In the genomic region with DNA sequence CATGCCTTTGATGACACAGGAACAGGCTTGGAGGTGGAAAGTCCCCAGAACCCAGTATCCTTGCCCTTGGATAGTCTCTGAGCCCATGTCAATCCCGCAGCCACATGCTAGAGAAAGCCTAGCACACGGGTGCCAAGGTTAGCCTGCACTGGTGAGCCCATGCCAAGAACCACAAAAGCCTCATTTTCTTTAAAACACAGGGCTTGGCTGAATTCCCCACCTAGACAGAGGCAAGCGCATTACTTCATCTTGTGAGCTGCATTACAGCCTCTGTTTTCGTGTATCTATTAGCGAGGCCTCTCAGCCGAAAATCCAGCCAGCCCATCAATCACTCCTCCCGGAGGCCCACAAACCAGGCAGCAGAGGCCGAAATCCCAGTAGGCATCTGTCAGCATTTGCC, we compare ENCODE assay signal across 22 cellular contexts.
DNase-seq lines count a peak whose midpoint lies in the region; ATAC-seq and TF ChIP-seq lines count a peak whose summit lies in the region.
"Had no signal": no experiment of that assay in that cellular context is flagged by ENCODE, and none has a peak within 500 bp of the region (broad histone marks: within the 10 kb centered on the region; RNA-seq: fewer than 3 reads in every experiment).

No MANE protein-coding gene starts in this region.

- H3K36me3 ChIP-seq in mesenchymal stem cell (ENCODE audit: control insufficient read depth in 1 of 2, insufficient read depth in 2 of 2, low read depth in 1 of 2, low read length in 2 of 2) (no peaks in the 10 kb centered on the region), vagina (no peaks in the 10 kb centered on the region), thyroid gland (no peaks in the 10 kb centered on the region)
- H3K36me3 ChIP-seq: adrenal gland, lower lobe of right lung, prostate gland, spleen, transverse colon had no signal

- H3K27ac ChIP-seq in mesenchymal stem cell (ENCODE audit: low read length, poor library complexity, severe bottlenecking) (no peak overlapping the region), vagina (peak overlapping the region; percentile 27), thyroid gland (no peak overlapping the region)
- H3K27ac ChIP-seq: adrenal gland, lower lobe of right lung, prostate gland, transverse colon had no signal

- no peak for DNase-seq in Right ventricle myocardium inferior (ENCODE audit: missing footprints)
- no peak for DNase-seq in cardiac septum (ENCODE audit: low spot score)
- DNase-seq in fibroblast of the aortic adventitia (ENCODE audit: low read depth) = peak; percentile 35
- DNase-seq in mesenchymal stem cell = no peak
- DNase-seq in vagina (ENCODE audit: extremely low spot score in 2 of 2) = no peak
- no peak for DNase-seq in activated T-cell treated with anti-CD3 and anti-CD28 coated beads for 4 hours
- no peak for DNase-seq in thyroid gland
- DNase-seq: activated CD4-positive, alpha-beta T cell treated with anti-CD3 and anti-CD28 coated beads for 36 hours; activated CD8-positive, alpha-beta memory T cell treated with anti-CD3 and anti-CD28 coated beads, Interleukin-2, amount 10 ng/mL, durations not matched to agents 7 days and 5 days; activated effector memory CD4-positive, alpha-beta T cell treated with anti-CD3 and anti-CD28 coated beads, Interleukin-2, amount 50 U/mL, for 16 hours; CD4-positive, CD25-positive, alpha-beta regulatory T cell; DMS53; lower lobe of right lung; naive thymus-derived CD4-positive, alpha-beta T cell; NCI-H226; NK-92 treated with Interleukin-12 subunit alpha and Interleukin-12 subunit beta, amount 100 ng/mL, for 24 hours; spleen; SW 1271; transverse colon had no signal

- intact Hi-C loops in Right ventricle myocardium inferior (cut with DNase I) = no loop called here
- intact Hi-C loops in cardiac septum (cut with DNase I) = no loop called here
- intact Hi-C loops in vagina (cut with DNase I) = no loop called here
- intact Hi-C loops in thyroid gland (cut with DNase I) = no loop called here

- H3K18ac ChIP-seq in mesenchymal stem cell (ENCODE audit: low read depth in 1 of 2, low read length in 2 of 2) = no peak overlapping the region

- no peak overlapping the region for H2BK120ac ChIP-seq in mesenchymal stem cell (ENCODE audit: low read depth, low read length)

- no peak for TF ChIP-seq CTCF in fibroblast of the aortic adventitia (IDR thresholded peaks at IDR 0.05; ENCODE audit: insufficient read depth, low read length)
- TF ChIP-seq CTCF in vagina (IDR thresholded peaks at IDR 0.05) = no peak
- no peak for TF ChIP-seq CTCF in thyroid gland (IDR thresholded peaks at IDR 0.05)

- no peak overlapping the region for H3K4me3 ChIP-seq in fibroblast of the aortic adventitia (ENCODE audit: low read depth, low read length)
- peak overlapping the region in 1 of 2 experiments; percentile 19 for H3K4me3 ChIP-seq in mesenchymal stem cell (ENCODE audit: insufficient read depth in 1 of 2, low read depth in 1 of 2, low read length in 2 of 2)
- H3K4me3 ChIP-seq in vagina = no peak overlapping the region
- no peak overlapping the region for H3K4me3 ChIP-seq in thyroid gland (replicated peaks in 1 of 3)
- H3K4me3 ChIP-seq: adrenal gland, lower lobe of right lung, prostate gland, spleen, transverse colon had no signal

- 64% methylated on average over 8 of the region's 8 CpGs for WGBS in mesenchymal stem cell
- 70 to 78% methylated on average over 8 of the region's 8 CpGs for WGBS in thyroid gland, 2 donors

- peak; percentile 71 for ATAC-seq in Right ventricle myocardium inferior
- no peak for ATAC-seq in HG03045 (IDR thresholded peaks at IDR 0.05; ENCODE audit: unreplicated experiment)
- ATAC-seq: activated CD4-positive, alpha-beta T cell treated with anti-CD3 and anti-CD28 coated beads for 36 hours; activated CD8-positive, alpha-beta memory T cell treated with anti-CD3 and anti-CD28 coated beads, Interleukin-2, amount 10 ng/mL, durations not matched to agents 7 days and 5 days; lower lobe of right lung; naive thymus-derived CD4-positive, alpha-beta T cell had no signal

- H3K23ac ChIP-seq in mesenchymal stem cell (ENCODE audit: low read length in 2 of 2) = no peak overlapping the region

- H4K8ac ChIP-seq in mesenchymal stem cell (ENCODE audit: low read length) = no peak overlapping the region

- H3K4me1 ChIP-seq in mesenchymal stem cell (ENCODE audit: control insufficient read depth, insufficient read depth, low read depth, low read length) (no peaks in the 10 kb centered on the region), vagina (peaks cover 25% of the 10 kb centered on the region), thyroid gland (no peaks in the 10 kb centered on the region)
- H3K4me1 ChIP-seq: adrenal gland, prostate gland, transverse colon had no signal

- no peaks in the 10 kb centered on the region for H3K27me3 ChIP-seq in mesenchymal stem cell (ENCODE audit: control insufficient read depth in 1 of 2, insufficient read depth in 1 of 2, low read length in 2 of 2)
- H3K27me3 ChIP-seq in vagina = no peaks in the 10 kb centered on the region
- no peaks in the 10 kb centered on the region for H3K27me3 ChIP-seq in thyroid gland
- H3K27me3 ChIP-seq: adrenal gland, spleen, transverse colon had no signal

- TF ChIP-seq POLR2A in vagina (IDR thresholded peaks at IDR 0.05) (no peak), thyroid gland (IDR thresholded peaks at IDR 0.05) (no peak)

- H2BK15ac ChIP-seq in mesenchymal stem cell (ENCODE audit: low read depth, poor library complexity, severe bottlenecking) = no peak overlapping the region

- no peaks in the 10 kb centered on the region for H3K79me1 ChIP-seq in mesenchymal stem cell (replicated peaks; ENCODE audit: low read length, poor library complexity, severe bottlenecking)

- H3K4ac ChIP-seq in mesenchymal stem cell (ENCODE audit: low read depth in 1 of 2, low read length in 2 of 2) = no peak overlapping the region

- H2BK5ac ChIP-seq in mesenchymal stem cell (ENCODE audit: low read depth, low read length, poor library complexity, severe bottlenecking) = no peak overlapping the region

- peak overlapping the region; percentile 49 for H3K9ac ChIP-seq in mesenchymal stem cell (ENCODE audit: low read length)

- no peak overlapping the region for H4K91ac ChIP-seq in mesenchymal stem cell (ENCODE audit: low read length)

- no peak overlapping the region for H2AK5ac ChIP-seq in mesenchymal stem cell (ENCODE audit: low read length, severe bottlenecking)

- H2AFZ ChIP-seq in mesenchymal stem cell (ENCODE audit: low read depth, low read length) = no peak overlapping the region

- no peak overlapping the region for H3K14ac ChIP-seq in mesenchymal stem cell (ENCODE audit: low read length in 2 of 2)

- no peak overlapping the region for H2BK12ac ChIP-seq in mesenchymal stem cell (ENCODE audit: low read length in 2 of 2)

- H3K9me3 ChIP-seq in mesenchymal stem cell (ENCODE audit: control insufficient read depth, low read length) (no peaks in the 10 kb centered on the region), vagina (no peaks in the 10 kb centered on the region), thyroid gland (no peaks in the 10 kb centered on the region)
- H3K9me3 ChIP-seq: adrenal gland, lower lobe of right lung, prostate gland had no signal

- H3K4me2 ChIP-seq in mesenchymal stem cell (ENCODE audit: low read length, poor library complexity, severe bottlenecking) = no peak overlapping the region
